Comparison of ENCODE assay signal across 20 cellular contexts in the genomic region with DNA sequence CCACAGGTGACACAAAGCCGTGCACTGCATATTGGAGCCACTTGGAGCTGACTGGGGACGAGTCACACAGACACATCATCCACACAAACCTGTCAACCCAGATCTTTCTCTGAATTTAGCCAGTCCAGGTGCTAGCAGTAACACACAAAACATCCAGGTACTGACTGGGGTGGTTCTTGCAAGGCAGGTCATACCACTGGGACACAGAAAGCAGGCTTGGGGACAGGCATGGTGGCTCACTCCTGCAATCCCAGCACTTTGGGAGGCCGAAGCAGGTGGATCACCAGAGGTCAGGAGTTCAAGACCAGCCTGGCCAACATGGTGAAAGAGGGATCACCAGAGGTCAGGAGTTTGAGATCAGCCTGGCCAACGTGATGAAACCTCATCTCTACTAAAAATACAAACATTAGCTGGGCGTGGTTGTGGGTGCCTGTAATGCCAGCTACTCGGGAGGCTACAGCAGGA. TPM values are rescaled to one million over a fixed set of nuclear protein-coding genes. Genes with fewer than 3 reads are reported as not detected.
DNase-seq lines count a peak whose midpoint lies in the region; ATAC-seq, FAIRE-seq and TF ChIP-seq lines count a peak whose summit lies in the region.
"Had no signal": no experiment of that assay in that cellular context is flagged by ENCODE, and none has a peak within 500 bp of the region (broad histone marks: within the 10 kb centered on the region; RNA-seq: fewer than 3 reads in every experiment).

No MANE protein-coding gene starts in this region.

- BruUV-seq in PC-9 (replicated peaks; lab: Mats Ljungman, UMichigan): no TSS peak
- BruUV-seq in HepG2 (replicated peaks; lab: Mats Ljungman, UMichigan): no TSS peak

- TF ChIP-seq POLR2A in HepG2 (IDR thresholded peaks at IDR 0.05; ENCODE audit: insufficient read depth in 1 of 2, low read depth in 2 of 2, low read length in 2 of 2): no peak

- H3K9me2 ChIP-seq in PC-9 (ENCODE audit: insufficient read depth): no peaks in the 10 kb centered on the region

- WGBS in HepG2 (ENCODE audit: low lambda C conversion rate): 1% methylated on average over 5 of the region's 6 CpGs

- no peak overlapping the region for H3K27ac Mint-ChIP-seq in activated CD8-positive, alpha-beta T cell treated with anti-CD3 and anti-CD28 coated beads, Interleukin-2, amount 10 ng/mL, durations not matched to agents 7 days and 5 days
- no peak overlapping the region for H3K27ac Mint-ChIP-seq in activated CD8-positive, alpha-beta T cell treated with anti-CD3 and anti-CD28 coated beads for 36 hours
- H3K27ac Mint-ChIP-seq in CD4-positive, CD25-positive, alpha-beta regulatory T cell: peak overlapping the region in 1 of 3 donors; percentile 49
- H3K27ac Mint-ChIP-seq: activated B cell treated with CpG ODN at 0.5 μM for 24 hours had no signal

- H4K20me1 ChIP-seq in PC-9 (ENCODE audit: insufficient read depth): no peaks in the 10 kb centered on the region
- no peaks in the 10 kb centered on the region for H4K20me1 ChIP-seq in HepG2 (ENCODE audit: insufficient read depth, low read length)

- peaks cover 39% of the 10 kb centered on the region; the same call in 1 of the 2 replicates for H3F3A ChIP-seq in PC-9 (ENCODE audit: insufficient read depth, low read depth)

- H3K27me3 ChIP-seq in CD4-positive, CD25-positive, alpha-beta regulatory T cell (ENCODE audit: control insufficient read depth, insufficient read depth, low read length): peaks cover 22% of the 10 kb centered on the region
- H3K27me3 ChIP-seq in PC-9 (ENCODE audit: insufficient read depth, low read depth) (no peaks in the 10 kb centered on the region), HepG2 (ENCODE audit: control insufficient read depth in 1 of 2, insufficient read depth in 2 of 2, low read length in 2 of 2) (peaks cover 10 to 36% of the 10 kb centered on the region in 2 experiments; a peak in 4 of 5 replicates)

- H3K36me3 ChIP-seq in CD4-positive, CD25-positive, alpha-beta regulatory T cell (ENCODE audit: control insufficient read depth, insufficient read depth, low read length): no peaks in the 10 kb centered on the region
- H3K36me3 ChIP-seq in PC-9 (ENCODE audit: low read depth) (no peaks in the 10 kb centered on the region), HepG2 (replicated peaks in 1 of 2; ENCODE audit: control insufficient read depth in 1 of 2, insufficient read depth in 2 of 2, low read length in 2 of 2) (no peaks in the 10 kb centered on the region)
- H3K36me3 ChIP-seq: MG63 had no signal

- no peak for TF ChIP-seq CTCF in activated CD8-positive, alpha-beta T cell treated with anti-CD3 and anti-CD28 coated beads for 36 hours (IDR thresholded peaks at IDR 0.05)
- TF ChIP-seq CTCF in PC-9 (conservative IDR thresholded peaks at IDR 0.05): no peak
- TF ChIP-seq CTCF in HepG2 (CRISPR knock-in tag; IDR thresholded peaks at IDR 0.05): no peak

- in situ Hi-C loops in HepG2 (cut with HindIII; ENCODE audit: extremely low pct_ligation_motif_present, low pct_unique_long_range_greater_than_20kb): no loop called here

- no peak for ATAC-seq in activated CD8-positive, alpha-beta T cell treated with anti-CD3 and anti-CD28 coated beads, Interleukin-2, amount 10 ng/mL, durations not matched to agents 7 days and 5 days
- ATAC-seq in activated CD8-positive, alpha-beta T cell treated with anti-CD3 and anti-CD28 coated beads for 36 hours: no peak
- no peak for ATAC-seq in CD4-positive, CD25-positive, alpha-beta regulatory T cell (ENCODE audit: low read depth in 2 of 2)
- no peak for ATAC-seq in HepG2
- no peak for ATAC-seq in GM18867 (IDR thresholded peaks at IDR 0.05; ENCODE audit: unreplicated experiment)
- no peak for ATAC-seq in GM18861 (IDR thresholded peaks at IDR 0.05; ENCODE audit: unreplicated experiment)

- H3K79me2 ChIP-seq in PC-9 (ENCODE audit: low read depth) (no peaks in the 10 kb centered on the region; the same call in 1 of the 2 replicates), HepG2 (ENCODE audit: insufficient read depth, low read length) (no peaks in the 10 kb centered on the region)

- H2AFZ ChIP-seq in PC-9: no peak overlapping the region
- no peak overlapping the region for H2AFZ ChIP-seq in HepG2 (ENCODE audit: low read length)

- H3K27me3 Mint-ChIP-seq in activated CD8-positive, alpha-beta T cell treated with anti-CD3 and anti-CD28 coated beads, Interleukin-2, amount 10 ng/mL, durations not matched to agents 7 days and 5 days (ENCODE audit: low read depth): peaks cover 26% of the 10 kb centered on the region
- peaks cover 30% of the 10 kb centered on the region for H3K27me3 Mint-ChIP-seq in activated CD8-positive, alpha-beta T cell treated with anti-CD3 and anti-CD28 coated beads for 36 hours
- peaks cover 46% of the 10 kb centered on the region for H3K27me3 Mint-ChIP-seq in CD4-positive, CD25-positive, alpha-beta regulatory T cell

- intact Hi-C loops in activated CD8-positive, alpha-beta T cell treated with anti-CD3 and anti-CD28 coated beads for 36 hours (cut with micrococcal nuclease): loop anchor here (10.0 kb wide), 2 partner anchors 99 to 249 kb away; no protein-coding TSS in a partner anchor
- intact Hi-C loops in PC-9 (cut with micrococcal nuclease; ENCODE audit: unreplicated experiment): loop anchor here (2.0 kb wide), 1 partner anchor 171 kb away; no protein-coding TSS in a partner anchor
- intact Hi-C loops in HepG2 (cut with micrococcal nuclease; ENCODE audit: unreplicated experiment): loop anchor here (10.0 kb wide), 1 partner anchor 89 kb away; a partner anchor contains a TSS

- no peak for TF ChIP-seq RAD21 in HepG2 (CRISPR knock-in tag; IDR thresholded peaks at IDR 0.05)

- no peaks in the 10 kb centered on the region for H3K9me3 ChIP-seq in CD4-positive, CD25-positive, alpha-beta regulatory T cell (ENCODE audit: control insufficient read depth in 2 of 2, low read length in 2 of 2)
- no peaks in the 10 kb centered on the region for H3K9me3 ChIP-seq in PC-9 (ENCODE audit: insufficient read depth, low read depth)
- no peaks in the 10 kb centered on the region for H3K9me3 ChIP-seq in HepG2 (ENCODE audit: low read length)
- H3K9me3 ChIP-seq: MG63 had no signal

- peak overlapping the region; percentile 7 for H3K4me3 ChIP-seq in CD4-positive, CD25-positive, alpha-beta regulatory T cell (ENCODE audit: low read depth, low read length)
- H3K4me3 ChIP-seq in PC-9 (no peak overlapping the region), HepG2 (replicated peaks in 1 of 3; ENCODE audit: insufficient read depth in 1 of 3, low read depth in 2 of 3, low read length in 3 of 3) (peak overlapping the region in 1 of 3 experiments; percentile 47; a peak in 3 of 6 replicates)
- H3K4me3 ChIP-seq: MG63 had no signal

- POLR2A ChIA-PET in activated CD8-positive, alpha-beta T cell treated with anti-CD3 and anti-CD28 coated beads, Interleukin-2, amount 10 ng/mL, durations not matched to agents 7 days and 5 days (lab: Charles Lee): interaction anchor here (0.5 kb wide), 1 partner anchor 731 kb away, joined by 3 read pairs; no protein-coding TSS in a partner anchor
- POLR2A ChIA-PET in activated CD8-positive, alpha-beta T cell treated with anti-CD3 and anti-CD28 coated beads for 36 hours (lab: Charles Lee): interaction anchor here (1.2 to 1.9 kb wide), 4 partner anchors 50 to 146 kb away, joined by 3 to 4 read pairs (median 4); no protein-coding TSS in a partner anchor
- POLR2A ChIA-PET in PC-9 (lab: Charles Lee; ENCODE audit: unreplicated experiment) (interaction anchor here (0.6 to 0.7 kb wide), 2 partner anchors 106 to 750 kb away, joined by 6 to 7 read pairs; no protein-coding TSS in a partner anchor), HepG2 (lab: Yijun Ruan, JAX) (interaction anchor here (0.9 to 5.4 kb wide), 8 partner anchors 9 to 736 kb away, joined by 3 to 46 read pairs (median 4); a partner anchor contains a TSS)

- H3K9me3 Mint-ChIP-seq in activated CD8-positive, alpha-beta T cell treated with anti-CD3 and anti-CD28 coated beads, Interleukin-2, amount 10 ng/mL, durations not matched to agents 7 days and 5 days (ENCODE audit: insufficient read depth): no peaks in the 10 kb centered on the region
- H3K9me3 Mint-ChIP-seq in activated CD8-positive, alpha-beta T cell treated with anti-CD3 and anti-CD28 coated beads for 36 hours: no peaks in the 10 kb centered on the region
- no peaks in the 10 kb centered on the region for H3K9me3 Mint-ChIP-seq in CD4-positive, CD25-positive, alpha-beta regulatory T cell
- H3K9me3 Mint-ChIP-seq: activated B cell treated with CpG ODN at 0.5 μM for 24 hours had no signal

- H3K4me2 ChIP-seq in PC-9 (0 out of 2 replicates have a peak overlapping the region, but pooled peaks have one; percentile 26), HepG2 (ENCODE audit: low read depth, low read length) (peak overlapping the region; percentile 71)

- peaks cover 27% of the 10 kb centered on the region for H3K4me1 ChIP-seq in CD4-positive, CD25-positive, alpha-beta regulatory T cell (ENCODE audit: control insufficient read depth, insufficient read depth, low read length, poor library complexity, severe bottlenecking)
- H3K4me1 ChIP-seq in PC-9 (replicated peaks; ENCODE audit: insufficient read depth): peaks cover 36% of the 10 kb centered on the region
- peaks cover 83% of the 10 kb centered on the region for H3K4me1 ChIP-seq in HepG2 (ENCODE audit: insufficient read depth, low read length)

- peaks cover 19% of the 10 kb centered on the region for H3K4me1 Mint-ChIP-seq in activated CD8-positive, alpha-beta T cell treated with anti-CD3 and anti-CD28 coated beads, Interleukin-2, amount 10 ng/mL, durations not matched to agents 7 days and 5 days (ENCODE audit: low read depth)
- H3K4me1 Mint-ChIP-seq in activated CD8-positive, alpha-beta T cell treated with anti-CD3 and anti-CD28 coated beads for 36 hours (ENCODE audit: low read depth): peaks cover 16% of the 10 kb centered on the region
- peaks cover 0 to 24% (median 9%) of the 10 kb centered on the region in 4 donors for H3K4me1 Mint-ChIP-seq in CD4-positive, CD25-positive, alpha-beta regulatory T cell

- TF ChIP-seq EP300 in HepG2 (IDR thresholded peaks at IDR 0.05; ENCODE audit: low read depth in 2 of 2, low read length in 2 of 2) (no peak), HepG2 (CRISPR knock-in tag; IDR thresholded peaks at IDR 0.05; ENCODE audit: borderline replicate concordance) (no peak)

- peak overlapping the region; percentile 38 for H3K4me3 Mint-ChIP-seq in activated CD8-positive, alpha-beta T cell treated with anti-CD3 and anti-CD28 coated beads, Interleukin-2, amount 10 ng/mL, durations not matched to agents 7 days and 5 days
- H3K4me3 Mint-ChIP-seq in activated CD8-positive, alpha-beta T cell treated with anti-CD3 and anti-CD28 coated beads for 36 hours: no peak overlapping the region
- H3K4me3 Mint-ChIP-seq in CD4-positive, CD25-positive, alpha-beta regulatory T cell: peak overlapping the region in 3 of 4 donors; percentile 50 to 61 (median 61)
- H3K4me3 Mint-ChIP-seq: activated B cell treated with CpG ODN at 0.5 μM for 24 hours had no signal

- H3K36me3 Mint-ChIP-seq in activated CD8-positive, alpha-beta T cell treated with anti-CD3 and anti-CD28 coated beads, Interleukin-2, amount 10 ng/mL, durations not matched to agents 7 days and 5 days (ENCODE audit: low read depth): no peaks in the 10 kb centered on the region
- no peaks in the 10 kb centered on the region for H3K36me3 Mint-ChIP-seq in activated CD8-positive, alpha-beta T cell treated with anti-CD3 and anti-CD28 coated beads for 36 hours (ENCODE audit: low read depth)
- no peaks in the 10 kb centered on the region for H3K36me3 Mint-ChIP-seq in CD4-positive, CD25-positive, alpha-beta regulatory T cell

- no peak overlapping the region for H3K9ac ChIP-seq in HepG2 (ENCODE audit: insufficient read depth, low read depth, low read length)

- CTCF ChIA-PET in activated CD8-positive, alpha-beta T cell treated with anti-CD3 and anti-CD28 coated beads, Interleukin-2, amount 10 ng/mL, durations not matched to agents 7 days and 5 days (lab: Charles Lee): interaction anchor here (0.6 to 2.9 kb wide), 32 partner anchors 9 to 510 kb away, joined by 3 to 11 read pairs (median 4); a partner anchor contains a TSS
- CTCF ChIA-PET in activated CD8-positive, alpha-beta T cell treated with anti-CD3 and anti-CD28 coated beads for 36 hours (lab: Charles Lee): interaction anchor here (0.6 to 2.5 kb wide), 27 partner anchors 11 to 254 kb away, joined by 3 to 19 read pairs (median 3); a partner anchor contains a TSS
- CTCF ChIA-PET in PC-9 (lab: Charles Lee): interaction anchor here (1.0 to 1.4 kb wide), 2 partner anchors 170 to 248 kb away, joined by 3 to 5 read pairs; no protein-coding TSS in a partner anchor
- CTCF ChIA-PET in HepG2 (lab: Yijun Ruan, JAX; ENCODE audit: low intra/inter-chr PET ratio, low total read pairs): interaction anchor here (2.1 kb wide), 1 partner anchor 247 kb away, joined by 5 read pairs; no protein-coding TSS in a partner anchor

- no peak for FAIRE-seq in HepG2 (lab: Jason Lieb, UNC)
- FAIRE-seq: frontal cortex had no signal

- DNase-seq in activated CD8-positive, alpha-beta T cell treated with anti-CD3 and anti-CD28 coated beads, Interleukin-2, amount 10 ng/mL, durations not matched to agents 7 days and 5 days: no peak
- no peak for DNase-seq in activated CD8-positive, alpha-beta T cell treated with anti-CD3 and anti-CD28 coated beads for 36 hours
- DNase-seq in CD4-positive, CD25-positive, alpha-beta regulatory T cell: no peak
- DNase-seq in PC-9 (peak; percentile 40 to 68), HepG2 (ENCODE audit: low spot score) (no peak), NCI-H1694 treated with DMSO at 0.1 percent for 48 hours (lab: John Stamatoyannopoulos, UW) (no peak)
- DNase-seq: GOT3, occipital lobe had no signal

- no peak overlapping the region for H3K27ac ChIP-seq in CD4-positive, CD25-positive, alpha-beta regulatory T cell (ENCODE audit: insufficient read depth, low read length, poor library complexity, severe bottlenecking)
- 0 out of 2 replicates have a peak overlapping the region, but pooled peaks have one; percentile 37 for H3K27ac ChIP-seq in PC-9
- no peak overlapping the region for H3K27ac ChIP-seq in HepG2 (ENCODE audit: extremely low read length, insufficient read depth, low read length)

RNA-seq across cellular contexts. Expression of a gene that starts 14.9 kb away (rescaled TPM):
- under 1 TPM in 1 of 2 experiments, not detected in 1; 0.13 TPM for total RNA-seq in activated CD8-positive, alpha-beta T cell treated with anti-CD3 and anti-CD28 coated beads, Interleukin-2, amount 10 ng/mL, durations not matched to agents 7 days and 5 days
- under 1 TPM in 1 of 2 experiments, not detected in 1; 0.16 TPM for total RNA-seq in activated CD8-positive, alpha-beta T cell treated with anti-CD3 and anti-CD28 coated beads for 36 hours
- not detected for total RNA-seq in CD4-positive, CD25-positive, alpha-beta regulatory T cell
- polyA plus RNA-seq in CD4-positive, CD25-positive, alpha-beta regulatory T cell: under 1 TPM in 1 of 4 donors, not detected in 3; 0.08 TPM
- total RNA-seq in PC-9 (2021): not detected in 2 replicates
- 0.76 and 2.2 TPM in 2 replicates for total RNA-seq in HepG2 (2016; rRNA removed; fragmentation: Illumina TruSeq; extraction: Trizol)
- 0.30 TPM in 1 of 2 replicates, not detected in the other for total RNA-seq in HepG2 (2016; cell fraction: cytosol; rRNA removed; fragmentation: Illumina TruSeq; extraction: Trizol; ENCODE audit: low read depth)
- 0.54 and 2.3 TPM in 2 replicates for total RNA-seq in HepG2 (2016; cell fraction: insoluble cytoplasmic fraction; rRNA removed; fragmentation: Illumina TruSeq; extraction: Trizol)
- total RNA-seq in HepG2 (2016; cell fraction: membrane; rRNA removed; fragmentation: Illumina TruSeq; extraction: Trizol): 0.28 and 0.41 TPM in 2 replicates
- 3.2 and 3.4 TPM in 2 replicates for total RNA-seq in HepG2 (2016; cell fraction: nucleus; rRNA removed; fragmentation: Illumina TruSeq; extraction: Trizol)
- polyA plus RNA-seq in HepG2 (2011; rRNA removed): 1.1 and 2.2 TPM in 2 replicates
- 1.2 and 1.3 TPM in 2 replicates for polyA plus RNA-seq in HepG2 (2011; cell fraction: cytosol; rRNA removed)
- polyA plus RNA-seq in HepG2 (2011; cell fraction: nucleus; rRNA removed): 5.5 and 5.6 TPM in 2 replicates
- 1.7 and 2.5 TPM in 2 replicates for polyA plus RNA-seq in HepG2 (2012)
- 0.20 and 0.24 TPM in 2 replicates for polyA plus RNA-seq in HepG2 (2016; cell fraction: cytosol; fragmentation: Illumina TruSeq; extraction: Trizol; ENCODE audit: low read depth)
- 0.19 and 0.36 TPM in 2 replicates for polyA plus RNA-seq in HepG2 (2016; cell fraction: insoluble cytoplasmic fraction; fragmentation: Illumina TruSeq; extraction: Trizol; ENCODE audit: low read depth)
- 0.15 and 0.29 TPM in 2 replicates for polyA plus RNA-seq in HepG2 (2016; cell fraction: membrane; fragmentation: Illumina TruSeq; extraction: Trizol; ENCODE audit: low read depth)
- polyA plus RNA-seq in HepG2 (2016; cell fraction: nucleus; fragmentation: Illumina TruSeq; extraction: Trizol; ENCODE audit: insufficient read depth, low read depth): 1.4 and 2.3 TPM in 2 replicates
- 6.6 TPM in 1 of 2 replicates, not detected in the other for polyA minus RNA-seq in HepG2 (2011; rRNA and poly(A)+ RNA removed; ENCODE audit: low replicate concordance)
- polyA minus RNA-seq in HepG2 (2011; cell fraction: cytosol; rRNA and poly(A)+ RNA removed): 0.79 and 1.1 TPM in 2 replicates
- 10.6 and 12.7 TPM in 2 replicates for polyA minus RNA-seq in HepG2 (2011; cell fraction: nucleus; rRNA and poly(A)+ RNA removed)
- total RNA-seq: dermis blood vessel endothelial cell; epithelial cell of proximal tubule; frontal cortex; left cardiac atrium; mononuclear cell; occipital lobe; sciatic nerve; T-helper 1 cell treated with Interleukin-12 subunit alpha and Interleukin-12 subunit beta and Interleukin-4 antibody, amounts not matched to agents 30 ng/mL and 1 ng/mL, for 36 hours had no signal
- polyA plus RNA-seq: adipose tissue had no signal

RNA-seq across cellular contexts. Expression of a gene that starts 32.3 kb away (rescaled TPM):
- 10 to 100 TPM; 16.2 to 16.5 TPM for total RNA-seq in activated CD8-positive, alpha-beta T cell treated with anti-CD3 and anti-CD28 coated beads, Interleukin-2, amount 10 ng/mL, durations not matched to agents 7 days and 5 days
- total RNA-seq in activated CD8-positive, alpha-beta T cell treated with anti-CD3 and anti-CD28 coated beads for 36 hours: 1 to 10 TPM; 8.0 to 9.7 TPM
- total RNA-seq in CD4-positive, CD25-positive, alpha-beta regulatory T cell: 0.81 TPM
- polyA plus RNA-seq in CD4-positive, CD25-positive, alpha-beta regulatory T cell: under 1 TPM in 2 of 4 donors, not detected in 2; 0.11 to 0.17 TPM
- total RNA-seq in PC-9 (2021) (30.4 and 32.6 TPM in 2 replicates), HepG2 (2016; rRNA removed; fragmentation: Illumina TruSeq; extraction: Trizol) (13.0 and 14.5 TPM in 2 replicates)
- 6.8 and 7.5 TPM in 2 replicates for total RNA-seq in HepG2 (2016; cell fraction: cytosol; rRNA removed; fragmentation: Illumina TruSeq; extraction: Trizol; ENCODE audit: low read depth)
- total RNA-seq in HepG2 (2016; cell fraction: insoluble cytoplasmic fraction; rRNA removed; fragmentation: Illumina TruSeq; extraction: Trizol): 11.8 and 15.7 TPM in 2 replicates
- total RNA-seq in HepG2 (2016; cell fraction: membrane; rRNA removed; fragmentation: Illumina TruSeq; extraction: Trizol): 9.1 and 10.9 TPM in 2 replicates
- total RNA-seq in HepG2 (2016; cell fraction: nucleus; rRNA removed; fragmentation: Illumina TruSeq; extraction: Trizol): 11.8 and 14.3 TPM in 2 replicates
- 31.1 and 40.2 TPM in 2 replicates for polyA plus RNA-seq in HepG2 (2011; rRNA removed)
- polyA plus RNA-seq in HepG2 (2011; cell fraction: cytosol; rRNA removed): 25.9 and 34.2 TPM in 2 replicates
- polyA plus RNA-seq in HepG2 (2011; cell fraction: nucleus; rRNA removed): 90.7 and 95.7 TPM in 2 replicates
- 41.2 and 46.2 TPM in 2 replicates for polyA plus RNA-seq in HepG2 (2012)
- 4.2 and 5.6 TPM in 2 replicates for polyA plus RNA-seq in HepG2 (2016; cell fraction: cytosol; fragmentation: Illumina TruSeq; extraction: Trizol; ENCODE audit: low read depth)
- 9.1 and 12.0 TPM in 2 replicates for polyA plus RNA-seq in HepG2 (2016; cell fraction: insoluble cytoplasmic fraction; fragmentation: Illumina TruSeq; extraction: Trizol; ENCODE audit: low read depth)
- 3.9 and 6.0 TPM in 2 replicates for polyA plus RNA-seq in HepG2 (2016; cell fraction: membrane; fragmentation: Illumina TruSeq; extraction: Trizol; ENCODE audit: low read depth)
- 18.6 and 21.1 TPM in 2 replicates for polyA plus RNA-seq in HepG2 (2016; cell fraction: nucleus; fragmentation: Illumina TruSeq; extraction: Trizol; ENCODE audit: insufficient read depth, low read depth)
- 42.9 and 69.2 TPM in 2 replicates for polyA minus RNA-seq in HepG2 (2011; rRNA and poly(A)+ RNA removed; ENCODE audit: low replicate concordance)
- polyA minus RNA-seq in HepG2 (2011; cell fraction: cytosol; rRNA and poly(A)+ RNA removed): 31.2 and 31.6 TPM in 2 replicates
- polyA minus RNA-seq in HepG2 (2011; cell fraction: nucleus; rRNA and poly(A)+ RNA removed): 17.8 and 22.4 TPM in 2 replicates

RNA-seq across cellular contexts. Expression of a gene that starts 51.2 kb away (rescaled TPM):
- 1 to 10 TPM; 8.6 to 9.4 TPM for total RNA-seq in activated CD8-positive, alpha-beta T cell treated with anti-CD3 and anti-CD28 coated beads, Interleukin-2, amount 10 ng/mL, durations not matched to agents 7 days and 5 days
- total RNA-seq in activated CD8-positive, alpha-beta T cell treated with anti-CD3 and anti-CD28 coated beads for 36 hours: 1 to 10 TPM; 7.0 to 9.4 TPM
- 3.4 TPM for total RNA-seq in CD4-positive, CD25-positive, alpha-beta regulatory T cell
- 1 to 10 TPM in 2 of 4 donors, under 1 TPM in 2; 0.30 to 1.7 (median 0.87) TPM for polyA plus RNA-seq in CD4-positive, CD25-positive, alpha-beta regulatory T cell
- 14.2 and 15.5 TPM in 2 replicates for total RNA-seq in PC-9 (2021)
- 12.0 and 12.6 TPM in 2 replicates for total RNA-seq in HepG2 (2016; rRNA removed; fragmentation: Illumina TruSeq; extraction: Trizol)
- total RNA-seq in HepG2 (2016; cell fraction: cytosol; rRNA removed; fragmentation: Illumina TruSeq; extraction: Trizol; ENCODE audit: low read depth): 1.3 and 2.4 TPM in 2 replicates
- 12.8 and 13.5 TPM in 2 replicates for total RNA-seq in HepG2 (2016; cell fraction: insoluble cytoplasmic fraction; rRNA removed; fragmentation: Illumina TruSeq; extraction: Trizol)
- 4.8 and 5.6 TPM in 2 replicates for total RNA-seq in HepG2 (2016; cell fraction: membrane; rRNA removed; fragmentation: Illumina TruSeq; extraction: Trizol)
- 5.7 and 8.6 TPM in 2 replicates for total RNA-seq in HepG2 (2016; cell fraction: nucleus; rRNA removed; fragmentation: Illumina TruSeq; extraction: Trizol)
- 0.34 and 0.76 TPM in 2 replicates for polyA plus RNA-seq in HepG2 (2011; rRNA removed)
- 0.72 and 0.99 TPM in 2 replicates for polyA plus RNA-seq in HepG2 (2011; cell fraction: cytosol; rRNA removed)
- polyA plus RNA-seq in HepG2 (2011; cell fraction: nucleus; rRNA removed): 3.4 and 5.0 TPM in 2 replicates
- 7.4 and 7.7 TPM in 2 replicates for polyA plus RNA-seq in HepG2 (2012)
- polyA plus RNA-seq in HepG2 (2016; cell fraction: cytosol; fragmentation: Illumina TruSeq; extraction: Trizol; ENCODE audit: low read depth): 0.54 and 0.80 TPM in 2 replicates
- polyA plus RNA-seq in HepG2 (2016; cell fraction: insoluble cytoplasmic fraction; fragmentation: Illumina TruSeq; extraction: Trizol; ENCODE audit: low read depth): 10.9 and 11.0 TPM in 2 replicates
- polyA plus RNA-seq in HepG2 (2016; cell fraction: membrane; fragmentation: Illumina TruSeq; extraction: Trizol; ENCODE audit: low read depth): 1.4 TPM in 2 replicates
- 15.7 and 18.7 TPM in 2 replicates for polyA plus RNA-seq in HepG2 (2016; cell fraction: nucleus; fragmentation: Illumina TruSeq; extraction: Trizol; ENCODE audit: insufficient read depth, low read depth)
- 1.2 and 1.6 TPM in 2 replicates for polyA minus RNA-seq in HepG2 (2011; rRNA and poly(A)+ RNA removed; ENCODE audit: low replicate concordance)
- 1.8 and 1.9 TPM in 2 replicates for polyA minus RNA-seq in HepG2 (2011; cell fraction: cytosol; rRNA and poly(A)+ RNA removed)
- polyA minus RNA-seq in HepG2 (2011; cell fraction: nucleus; rRNA and poly(A)+ RNA removed): 0.77 and 0.87 TPM in 2 replicates

Comparison
In these comparisons a context has a peak if more than half of its experiments do, and no peak if none do; other contexts are left out.
1. DNase-seq: peak in PC-9 (2 of 2); none in activated CD8-positive, alpha-beta T cell treated with anti-CD3 and anti-CD28 coated beads, Interleukin-2, amount 10 ng/mL, durations not matched to agents 7 days and 5 days (single experiment), activated CD8-positive, alpha-beta T cell treated with anti-CD3 and anti-CD28 coated beads for 36 hours (single experiment), CD4-positive, CD25-positive, alpha-beta regulatory T cell (0 of 3), HepG2 (single experiment) and NCI-H1694 treated with DMSO at 0.1 percent for 48 hours (single experiment).